ENCODE assay signal across 8 cellular contexts in the genomic region with DNA sequence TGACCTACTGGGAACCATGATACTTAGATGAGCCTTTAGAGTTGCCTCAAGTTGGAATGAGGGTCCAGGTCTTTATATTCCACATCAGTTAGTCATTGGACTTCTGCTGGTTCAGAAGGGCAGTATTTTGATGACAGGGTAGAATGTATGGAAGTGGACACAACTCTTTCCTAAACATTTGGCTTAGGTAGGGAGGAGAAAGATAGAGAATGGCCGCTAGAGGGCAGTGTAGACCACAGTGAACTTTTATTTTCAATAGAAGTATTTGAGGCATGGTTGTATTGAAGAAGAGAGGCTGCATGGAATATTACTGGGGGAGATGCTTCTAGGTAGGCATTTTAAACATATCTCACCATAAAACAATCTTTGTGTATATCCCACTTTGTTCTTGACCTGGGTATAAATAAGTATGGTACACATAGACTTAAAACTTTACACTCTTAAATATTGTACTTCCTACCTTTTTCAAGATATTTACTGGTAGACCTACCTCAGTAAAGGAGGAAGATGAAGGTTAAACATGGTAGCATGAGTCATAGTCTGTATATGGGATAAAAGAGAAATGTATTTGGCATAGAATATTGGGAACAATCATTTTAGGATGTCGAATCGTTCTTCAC.
DNase-seq lines count a peak whose midpoint lies in the region; ATAC-seq and TF ChIP-seq lines count a peak whose summit lies in the region.

No MANE protein-coding gene starts in this region.

- peaks cover 0 to 1% (median 0%) of the 10 kb centered on the region in 3 donors for H3K27me3 ChIP-seq in psoas muscle (ENCODE audit: insufficient read depth in 3 of 3, low read length in 2 of 3)

- no peaks in the 10 kb centered on the region for H3K4me1 ChIP-seq in psoas muscle

- H3K9me3 ChIP-seq in psoas muscle = no peaks in the 10 kb centered on the region

- ATAC-seq in GM18867 (IDR thresholded peaks at IDR 0.05; ENCODE audit: unreplicated experiment) (peak; percentile 70), HG03103 (IDR thresholded peaks at IDR 0.05; ENCODE audit: low read depth, unreplicated experiment) (peak; percentile 88), psoas muscle (peak in 2 of 4 donors; percentile 28 to 43)

- intact Hi-C loops in psoas muscle (cut with DNase I) = loop anchor here in 1 of 2 donors (5.0 kb wide), 1 partner anchor 1311 kb away; no protein-coding TSS in a partner anchor

- DNase-seq in CMK (ENCODE audit: low read depth) (peak; percentile 15), NCI-H748 (lab: John Stamatoyannopoulos, UW; ENCODE audit: unreplicated experiment) (peak; percentile 34), globus pallidus (ENCODE audit: low spot score) (peak; percentile 80), psoas muscle (no peak), HuH-7.5 (ENCODE audit: low spot score) (no peak)
- peak; percentile 24 to 29 for DNase-seq in activated T-cell treated with anti-CD3 and anti-CD28 coated beads, Interleukin-2, amount 50 U/mL, for 48 hours

- H3K36me3 ChIP-seq in psoas muscle (ENCODE audit: insufficient read depth in 1 of 2, low read depth in 1 of 2) = no peaks in the 10 kb centered on the region

- no peak overlapping the region for H3K27ac ChIP-seq in psoas muscle

- no peak overlapping the region for H3K4me3 ChIP-seq in psoas muscle

- WGBS in psoas muscle, 3 donors = 61 to 65% (median 64%) methylated on average over 3 of the region's 3 CpGs

- TF ChIP-seq CTCF in psoas muscle (IDR thresholded peaks at IDR 0.05) = peak; percentile 59

Comparison
In these comparisons a context has a peak if more than half of its experiments do, and no peak if none do; other contexts are left out.
1. DNase-seq: peak in CMK (single experiment), NCI-H748 (single experiment), activated T-cell treated with anti-CD3 and anti-CD28 coated beads, Interleukin-2, amount 50 U/mL, for 48 hours (2 of 2) and globus pallidus (single experiment); none in psoas muscle (0 of 2) and HuH-7.5 (single experiment).